In genomic region chr2:61993422-61994024, GRCh38 we compare ENCODE assay signal across 8 cellular contexts.
DNase-seq lines count a peak whose midpoint lies in the region; ATAC-seq, FAIRE-seq and TF ChIP-seq lines count a peak whose summit lies in the region.

No MANE protein-coding gene starts in this region.

- POLR2A ChIA-PET in GM12878 (lab: Charles Lee) = interaction anchor here (1.0 to 2.4 kb wide), 3 partner anchors 68 to 417 kb away, joined by 3 to 11 read pairs (median 3); no protein-coding TSS in a partner anchor

- no peak overlapping the region for H3K9ac ChIP-seq in GM12878 (ENCODE audit: control insufficient read depth, insufficient read depth, low read length)

- no TSS peak for BruUV-seq in GM12878 (replicated peaks; lab: Mats Ljungman, UMichigan)

- TF ChIP-seq CTCF in GM12878 (IDR thresholded peaks at IDR 0.05 in 2 of 3, conservative IDR thresholded peaks at IDR 0.05 in 1 of 3; ENCODE audit: control insufficient read depth in 2 of 3, extremely low read depth in 1 of 3, insufficient read depth in 1 of 3, low read depth in 3 of 3, low read length in 3 of 3) (peak; percentile 74 to 87 (median 84)), thyroid gland (IDR thresholded peaks at IDR 0.05) (peak; percentile 13 to 83 (median 76))

- intact Hi-C loops in GM12878 (cut with micrococcal nuclease; ENCODE audit: unreplicated experiment) (loop anchor here (1.0 to 10.0 kb wide), 8 partner anchors 67 to 419 kb away; no protein-coding TSS in a partner anchor), thyroid gland (cut with DNase I) (loop anchor here (5.0 kb wide), 1 partner anchor 419 kb away; no protein-coding TSS in a partner anchor)

- peak; percentile 2 for DNase-seq in DMS153 (lab: John Stamatoyannopoulos, UW)
- DNase-seq in H7 = peak; percentile 42
- peak; percentile 51 for DNase-seq in NCI-H526 treated with DMSO at 0.1 percent for 48 hours (lab: John Stamatoyannopoulos, UW)
- peak; percentile 55 for DNase-seq in GM12878 (ENCODE audit: low read depth, low spot score)
- DNase-seq in inferior parietal cortex (ENCODE audit: extremely low spot score) = peak; percentile 71
- peak; percentile 47 to 50 for DNase-seq in thyroid gland
- DNase-seq in MG63 = no peak

- TF ChIP-seq EP300 in GM12878 (IDR thresholded peaks at IDR 0.05; ENCODE audit: borderline replicate concordance in 1 of 2, control insufficient read depth in 1 of 2, low read depth in 2 of 2, low read length in 2 of 2) = no peak

- H3K79me2 ChIP-seq in GM12878 (ENCODE audit: control insufficient read depth, insufficient read depth, low read length) = peaks cover 30% of the 10 kb centered on the region

- no peak overlapping the region for H3K4me2 ChIP-seq in GM12878 (ENCODE audit: control insufficient read depth, insufficient read depth)

- H3K9me3 ChIP-seq in GM12878 (replicated peaks; ENCODE audit: control insufficient read depth, insufficient read depth, low read length) (no peaks in the 10 kb centered on the region; the same call in 1 of the 3 replicates), thyroid gland (no peaks in the 10 kb centered on the region), MG63 (no peaks in the 10 kb centered on the region)

- SMC1A ChIA-PET in GM12878 (lab: Charles Lee; ENCODE audit: uncharacterized antibody, unreplicated experiment) = interaction anchor here (0.7 to 7.2 kb wide), 39 partner anchors 8 to 782 kb away, joined by 3 to 189 read pairs (median 4); no protein-coding TSS in a partner anchor

- TF ChIP-seq POLR2A in GM12878 (IDR thresholded peaks at IDR 0.05; ENCODE audit: low read depth, low read length) = no peak
- no peak for TF ChIP-seq POLR2A in thyroid gland (IDR thresholded peaks at IDR 0.05)

- in situ Hi-C loops in GM12878 (cut with MboI) = loop anchor here (10.0 kb wide), 1 partner anchor 211 kb away; no protein-coding TSS in a partner anchor

- ATAC-seq in GM12878 (peak; percentile 76), HG03196 (IDR thresholded peaks at IDR 0.05; ENCODE audit: unreplicated experiment) (no peak)

- H4K20me1 ChIP-seq in GM12878 (ENCODE audit: control insufficient read depth, insufficient read depth) = no peaks in the 10 kb centered on the region

- H3K36me3 ChIP-seq in H7 (replicated peaks; ENCODE audit: control insufficient read depth, insufficient read depth, low read length) (no peaks in the 10 kb centered on the region), GM12878 (ENCODE audit: control insufficient read depth in 2 of 2, insufficient read depth in 2 of 2, low read length in 1 of 2) (no peaks in the 10 kb centered on the region), thyroid gland (no peaks in the 10 kb centered on the region), MG63 (no peaks in the 10 kb centered on the region)

- H3K4me3 ChIP-seq in H7 (ENCODE audit: insufficient read depth, low read depth, low read length) (no peak overlapping the region), GM12878 (no peak overlapping the region), thyroid gland (replicated peaks in 1 of 3) (no peak overlapping the region), MG63 (no peak overlapping the region)

- RAD21 ChIA-PET in GM12878 (lab: Charles Lee; ENCODE audit: unreplicated experiment) = interaction anchor here (0.5 to 4.9 kb wide), 32 partner anchors 10 to 782 kb away, joined by 3 to 141 read pairs (median 5); no protein-coding TSS in a partner anchor

- no peak overlapping the region for H3K27ac ChIP-seq in GM12878 (ENCODE audit: control insufficient read depth, insufficient read depth)
- H3K27ac ChIP-seq in thyroid gland = no peak overlapping the region

- no peaks in the 10 kb centered on the region for H3K27me3 ChIP-seq in H7 (ENCODE audit: control insufficient read depth, insufficient read depth, low read length)
- H3K27me3 ChIP-seq in GM12878 (replicated peaks in 1 of 2; ENCODE audit: control insufficient read depth in 2 of 2, insufficient read depth in 2 of 2, low read length in 1 of 2) = no peaks in the 10 kb centered on the region
- H3K27me3 ChIP-seq in thyroid gland = no peaks in the 10 kb centered on the region
- no peaks in the 10 kb centered on the region for H3K27me3 ChIP-seq in MG63

- H2AFZ ChIP-seq in GM12878 (ENCODE audit: control insufficient read depth, low read depth, low read length) = no peak overlapping the region

- CTCF ChIA-PET in GM12878 (lab: Yijun Ruan, JAX) = interaction anchor here (0.6 to 6.5 kb wide), 42 partner anchors 15 to 779 kb away, joined by 3 to 195 read pairs (median 4); partner anchors contain the start of gene B3GNT2

- FAIRE-seq in GM12878 (lab: Jason Lieb, UNC) = no peak

- WGBS in GM12878 (ENCODE audit: insufficient coverage, insufficient replicate concordance, low lambda C conversion rate, missing lambda C conversion rate) = 60% methylated on average over 3 of the region's 3 CpGs
- WGBS in thyroid gland, 2 donors = 74 to 77% methylated on average over 3 of the region's 3 CpGs

- H3K4me1 ChIP-seq in GM12878 (ENCODE audit: control insufficient read depth, insufficient read depth, low read length) (peaks cover 26% of the 10 kb centered on the region), thyroid gland (peaks cover 10 to 29% of the 10 kb centered on the region in 2 donors)

- peak; percentile 91 for TF ChIP-seq RAD21 in GM12878 (IDR thresholded peaks at IDR 0.05; ENCODE audit: insufficient read depth, low read depth, low read length)

TF ChIP-seq in GM12878, 131 proteins besides CTCF, POLR2A, EP300 and RAD21 (continues in another document):
- no peak for TF ChIP-seq NBN (IDR thresholded peaks at IDR 0.05)
- 0 out of 2 replicates have a peak, but pooled peaks have one; percentile 37 for TF ChIP-seq ZNF24 (IDR thresholded peaks at IDR 0.05)
- no peak for TF ChIP-seq WRNIP1 (IDR thresholded peaks at IDR 0.05; ENCODE audit: borderline replicate concordance, low read depth, low read length)
- TF ChIP-seq NFIC (IDR thresholded peaks at IDR 0.05; ENCODE audit: low read depth, low read length) = no peak
- TF ChIP-seq BRCA1 (IDR thresholded peaks at IDR 0.05; ENCODE audit: low read depth, low read length) = no peak
- no peak for TF ChIP-seq ZNF384 (IDR thresholded peaks at IDR 0.05; ENCODE audit: borderline replicate concordance, low read depth, low read length)
- TF ChIP-seq FOXM1 (IDR thresholded peaks at IDR 0.05; ENCODE audit: low read depth, low read length) = no peak
- no peak for TF ChIP-seq EED (IDR thresholded peaks at IDR 0.05; ENCODE audit: low read depth)
- TF ChIP-seq SMAD5 (IDR thresholded peaks at IDR 0.05; ENCODE audit: low read depth) = no peak
- TF ChIP-seq MTA2 (IDR thresholded peaks at IDR 0.05; ENCODE audit: low read depth) = no peak
- no peak for TF ChIP-seq HDGF (IDR thresholded peaks at IDR 0.05)
- TF ChIP-seq PKNOX1 (IDR thresholded peaks at IDR 0.05) = peak; percentile 35; the same call in 1 of the 2 replicates
- no peak for TF ChIP-seq ZZZ3 (IDR thresholded peaks at IDR 0.05; ENCODE audit: control insufficient read depth, insufficient read length, low read depth)
- no peak for TF ChIP-seq TARDBP (IDR thresholded peaks at IDR 0.05; ENCODE audit: borderline replicate concordance)
- TF ChIP-seq POLR2AphosphoS2 (IDR thresholded peaks at IDR 0.05; ENCODE audit: low read depth, low read length) = no peak
- TF ChIP-seq FOXK2 (IDR thresholded peaks at IDR 0.05) = no peak
- TF ChIP-seq TCF7 (IDR thresholded peaks at IDR 0.05; ENCODE audit: borderline replicate concordance) = no peak
- no peak for TF ChIP-seq HDAC2 (IDR thresholded peaks at IDR 0.05)
- 0 out of 2 replicates have a peak, but pooled peaks have one; percentile 27 for TF ChIP-seq YY1 (IDR thresholded peaks at IDR 0.05; ENCODE audit: low read depth, low read length)
- no peak for TF ChIP-seq TBL1XR1 (IDR thresholded peaks at IDR 0.05; ENCODE audit: low read depth, low read length)
- TF ChIP-seq IRF5 (IDR thresholded peaks at IDR 0.05; ENCODE audit: borderline replicate concordance) = no peak
- TF ChIP-seq IKZF2 (IDR thresholded peaks at IDR 0.05) = no peak
- no peak for TF ChIP-seq ELK1 (IDR thresholded peaks at IDR 0.05; ENCODE audit: low read depth, low read length)
- no peak for TF ChIP-seq NR2C2 (IDR thresholded peaks at IDR 0.05; ENCODE audit: borderline replicate concordance, control insufficient read depth, insufficient read length, low read depth)
- TF ChIP-seq KDM1A (IDR thresholded peaks at IDR 0.05; ENCODE audit: borderline replicate concordance) = no peak
